Comparison of ENCODE assay signal across 8 cellular contexts in the genomic region with DNA sequence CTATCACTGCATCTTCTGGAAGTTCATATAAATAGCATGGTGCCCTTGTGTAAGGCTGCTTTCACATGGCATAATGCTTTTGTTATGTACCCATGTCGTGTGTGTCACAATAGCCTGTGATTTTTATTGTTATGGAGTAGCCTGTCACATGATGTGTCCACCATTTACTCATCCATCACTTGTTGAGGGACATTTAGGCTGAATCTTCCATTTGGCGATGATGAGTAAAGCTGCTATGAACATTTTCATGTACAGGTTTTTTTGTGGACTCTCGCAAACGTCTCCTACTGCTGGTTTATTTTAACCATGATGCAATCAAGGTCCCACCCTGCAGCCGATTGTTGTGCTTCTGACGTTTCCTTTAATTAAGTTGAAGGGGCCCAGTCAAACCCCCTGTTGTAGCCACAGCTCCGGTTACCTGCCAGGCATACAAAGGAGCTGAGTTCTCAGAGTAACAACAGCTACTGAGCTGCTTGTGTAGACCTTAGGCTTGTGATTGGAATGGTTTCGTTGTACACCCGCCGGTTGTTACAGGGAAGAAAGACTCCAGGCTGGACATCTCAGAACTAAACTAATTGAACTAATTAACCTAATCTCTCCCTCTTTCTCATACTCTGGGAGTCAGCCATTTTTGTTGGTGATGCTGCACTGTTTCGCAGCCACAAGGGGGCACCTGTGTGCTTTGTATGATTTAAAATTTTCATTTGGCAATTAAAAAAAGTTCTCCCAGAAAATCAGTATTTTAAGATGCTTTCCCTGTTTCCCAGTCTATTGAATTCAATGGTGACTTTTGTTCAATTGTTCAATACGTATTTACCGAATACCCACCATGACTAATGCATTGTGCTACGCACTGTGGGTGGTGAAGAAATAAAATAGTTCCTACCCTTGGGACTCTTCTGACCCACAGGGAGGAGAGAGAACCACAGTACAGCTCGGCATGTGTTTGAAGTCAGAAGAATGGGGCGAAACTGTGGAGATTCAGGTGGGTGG.
DNase-seq lines count a peak whose midpoint lies in the region; ATAC-seq lines count a peak whose summit lies in the region.

No MANE protein-coding gene starts in this region.

- no peak overlapping the region for H3K4me2 ChIP-seq in mesendoderm (ENCODE audit: low read length)

- no peak overlapping the region for H3K4me3 ChIP-seq in mesendoderm (ENCODE audit: low read length)

- H2BK120ac ChIP-seq in mesendoderm (ENCODE audit: low read depth, low read length): peak overlapping the region; percentile 52

- H2BK5ac ChIP-seq in mesendoderm (ENCODE audit: low read length): no peak overlapping the region

- peak; percentile 62 for ATAC-seq in stimulated activated naive CD8-positive, alpha-beta T cell treated with anti-CD3 and anti-CD28 coated beads, Interleukin-15, amount 100 ng/mL, for 72 hours

- no peak overlapping the region for H3K18ac ChIP-seq in mesendoderm (ENCODE audit: low read length)

- H3K27me3 ChIP-seq in mesendoderm (ENCODE audit: insufficient read depth, low read length, poor library complexity): no peaks in the 10 kb centered on the region

- peaks cover 16% of the 10 kb centered on the region for H3K27me3 Mint-ChIP-seq in stimulated activated naive CD8-positive, alpha-beta T cell treated with anti-CD3 and anti-CD28 coated beads, Interleukin-15, amount 100 ng/mL, for 72 hours

- H3K79me1 ChIP-seq in mesendoderm (ENCODE audit: low read length): no peaks in the 10 kb centered on the region

- H3K27ac ChIP-seq in mesendoderm (ENCODE audit: low read depth, low read length): no peak overlapping the region

- H3K4ac ChIP-seq in mesendoderm (ENCODE audit: low read depth, low read length): no peak overlapping the region

- no peak overlapping the region for H3K4me3 Mint-ChIP-seq in stimulated activated naive CD8-positive, alpha-beta T cell treated with anti-CD3 and anti-CD28 coated beads, Interleukin-15, amount 100 ng/mL, for 72 hours

- peak overlapping the region; percentile 83 for H2AK5ac ChIP-seq in mesendoderm (ENCODE audit: low read length)

- no peaks in the 10 kb centered on the region for H3K36me3 ChIP-seq in mesendoderm (ENCODE audit: control insufficient read depth, insufficient read depth, low read length)

- H3K79me2 ChIP-seq in mesendoderm (ENCODE audit: control insufficient read depth, insufficient read depth, low read length): no peaks in the 10 kb centered on the region

- H3K27ac Mint-ChIP-seq in stimulated activated naive CD8-positive, alpha-beta T cell treated with anti-CD3 and anti-CD28 coated beads, Interleukin-15, amount 100 ng/mL, for 72 hours: peak overlapping the region in 1 of 2 donors; percentile 16

- H3K9me3 Mint-ChIP-seq in stimulated activated naive CD8-positive, alpha-beta T cell treated with anti-CD3 and anti-CD28 coated beads, Interleukin-15, amount 100 ng/mL, for 72 hours: no peaks in the 10 kb centered on the region

- no peak overlapping the region for H2BK15ac ChIP-seq in mesendoderm (replicated peaks; ENCODE audit: low read depth)

- peak overlapping the region; percentile 77 for H4K8ac ChIP-seq in mesendoderm (ENCODE audit: low read depth, low read length)

- DNase-seq in NOMO-1 (lab: John Stamatoyannopoulos, UW; ENCODE audit: unreplicated experiment in 2 of 2) (peak; percentile 15 to 45), NOMO-1 treated with dmso at 0.1 percent for 144 hours (lab: John Stamatoyannopoulos, UW; ENCODE audit: unreplicated experiment) (no peak), NCI-H146 treated with DMSO at 0.1 percent for 48 hours (lab: John Stamatoyannopoulos, UW; ENCODE audit: unreplicated experiment) (peak; percentile 73), mesendoderm (peak; percentile 48), GF-D8 (lab: John Stamatoyannopoulos, UW) (no peak)
- peak; percentile 18 for DNase-seq in activated CD4-positive, alpha-beta T cell treated with anti-CD3 and anti-CD28 coated beads for 1 hour
- DNase-seq in effector CD4-positive, alpha-beta T cell: peak; percentile 28
- peak; percentile 30 to 33 for DNase-seq in stimulated activated naive CD8-positive, alpha-beta T cell treated with anti-CD3 and anti-CD28 coated beads, Interleukin-15, amount 100 ng/mL, for 72 hours

- H4K5ac ChIP-seq in mesendoderm (ENCODE audit: low read length): peak overlapping the region; percentile 13

- H3K56ac ChIP-seq in mesendoderm (ENCODE audit: low read length): peak overlapping the region; percentile 81

- peaks cover 2% of the 10 kb centered on the region for H3K4me1 ChIP-seq in mesendoderm (ENCODE audit: control insufficient read depth, low read depth, low read length)

- no CpG with 5 or more reads among the region's 16 CpGs for WGBS in mesendoderm (ENCODE audit: extremely low coverage, insufficient coverage, low lambda C conversion rate)

- H3K9ac ChIP-seq in mesendoderm (ENCODE audit: low read length): no peak overlapping the region

- H3K23ac ChIP-seq in mesendoderm (ENCODE audit: low read length): no peak overlapping the region

- no peaks in the 10 kb centered on the region for H3K4me1 Mint-ChIP-seq in stimulated activated naive CD8-positive, alpha-beta T cell treated with anti-CD3 and anti-CD28 coated beads, Interleukin-15, amount 100 ng/mL, for 72 hours

Comparison
In these comparisons a context has a peak if more than half of its experiments do, and no peak if none do; other contexts are left out.
1. DNase-seq: peak in NOMO-1 (2 of 2), NCI-H146 treated with DMSO at 0.1 percent for 48 hours (single experiment), activated CD4-positive, alpha-beta T cell treated with anti-CD3 and anti-CD28 coated beads for 1 hour (single experiment), effector CD4-positive, alpha-beta T cell (single experiment), mesendoderm (single experiment) and stimulated activated naive CD8-positive, alpha-beta T cell treated with anti-CD3 and anti-CD28 coated beads, Interleukin-15, amount 100 ng/mL, for 72 hours (2 of 2); none in NOMO-1 treated with dmso at 0.1 percent for 144 hours (single experiment) and GF-D8 (single experiment).